In genomic region chr7:122528879-122529481, GRCh38 we compare ENCODE assay signal across 7 cellular contexts.
A peak's percentile ranks its signal among the peaks of the same experiment; 100 is the strongest.
DNase-seq lines count a peak whose midpoint lies in the region; ATAC-seq and FAIRE-seq lines count a peak whose summit lies in the region.

No MANE protein-coding gene starts in this region.

- H3K36me3 ChIP-seq in iPS DF 6.9 (ENCODE audit: control insufficient read depth, insufficient read depth, low read length) = no peaks in the 10 kb centered on the region

- H3K27ac Mint-ChIP-seq in activated naive CD8-positive, alpha-beta T cell treated with anti-CD3 and anti-CD28 coated beads for 36 hours = no peak overlapping the region

- no peaks in the 10 kb centered on the region for H3K27me3 ChIP-seq in iPS DF 6.9 (ENCODE audit: control insufficient read depth, insufficient read depth, low read length)

- DNase-seq in NAMALWA (ENCODE audit: low spot score) (peak; percentile 64), iPS DF 6.9 (ENCODE audit: low read depth, low spot score) (peak; percentile 13)
- DNase-seq in activated naive CD8-positive, alpha-beta T cell treated with anti-CD3 and anti-CD28 coated beads for 36 hours = no peak

- ATAC-seq in GM18517 (IDR thresholded peaks at IDR 0.05; ENCODE audit: unreplicated experiment) = peak; percentile 64
- ATAC-seq in HG03108 (IDR thresholded peaks at IDR 0.05; ENCODE audit: unreplicated experiment) = no peak
- ATAC-seq in HG03432 (IDR thresholded peaks at IDR 0.05; ENCODE audit: unreplicated experiment) = no peak

- H3K4me3 ChIP-seq in iPS DF 6.9 (ENCODE audit: low read length) = no peak overlapping the region

- WGBS in iPS DF 6.9 (ENCODE audit: insufficient coverage, insufficient read length) = 100% methylated on average over 2 of the region's 3 CpGs

- FAIRE-seq in TTC549 (lab: Jason Lieb, UNC) = peak; percentile 87

- no peak overlapping the region for H3K4me3 Mint-ChIP-seq in activated naive CD8-positive, alpha-beta T cell treated with anti-CD3 and anti-CD28 coated beads for 36 hours

- H3K27ac ChIP-seq in iPS DF 6.9 (ENCODE audit: low read length) = no peak overlapping the region

- H3K36me3 Mint-ChIP-seq in activated naive CD8-positive, alpha-beta T cell treated with anti-CD3 and anti-CD28 coated beads for 36 hours = no peaks in the 10 kb centered on the region

- H3K27me3 Mint-ChIP-seq in activated naive CD8-positive, alpha-beta T cell treated with anti-CD3 and anti-CD28 coated beads for 36 hours = no peaks in the 10 kb centered on the region

- H3K4me1 ChIP-seq in iPS DF 6.9 (ENCODE audit: control insufficient read depth, insufficient read depth, low read length) = no peaks in the 10 kb centered on the region; the same call in 1 of the 2 replicates

- no peaks in the 10 kb centered on the region for H3K9me3 ChIP-seq in iPS DF 6.9 (ENCODE audit: control insufficient read depth, insufficient read depth, low read length)

- no peaks in the 10 kb centered on the region for H3K4me1 Mint-ChIP-seq in activated naive CD8-positive, alpha-beta T cell treated with anti-CD3 and anti-CD28 coated beads for 36 hours

- H3K9me3 Mint-ChIP-seq in activated naive CD8-positive, alpha-beta T cell treated with anti-CD3 and anti-CD28 coated beads for 36 hours = no peaks in the 10 kb centered on the region
